Comparison of ENCODE assay signal across 10 cellular contexts in the genomic region with DNA sequence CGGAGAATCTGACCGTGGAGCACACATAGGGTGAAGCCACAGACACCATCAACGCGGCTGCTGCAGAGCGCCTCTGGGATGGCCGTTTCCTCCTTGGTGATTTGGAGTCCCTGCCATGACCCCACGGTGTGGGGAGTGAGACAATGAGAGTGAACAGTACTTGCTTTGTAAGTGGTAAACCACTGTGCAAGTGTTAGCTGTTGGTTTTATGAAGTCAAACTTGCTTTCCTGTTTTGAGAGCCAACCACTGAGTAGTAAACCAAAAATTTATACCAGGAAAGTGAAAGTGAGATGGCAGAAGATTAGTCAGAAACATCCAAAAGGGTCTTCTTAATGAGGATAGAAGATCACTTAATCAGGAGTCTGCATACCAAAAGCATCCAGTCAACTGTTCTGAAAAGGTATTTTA.
DNase-seq lines count a peak whose midpoint lies in the region; ATAC-seq and TF ChIP-seq lines count a peak whose summit lies in the region.
"Had no signal": no experiment of that assay in that cellular context is flagged by ENCODE, and none has a peak within 500 bp of the region (broad histone marks: within the 10 kb centered on the region; RNA-seq: fewer than 3 reads in every experiment).

No MANE protein-coding gene starts in this region.

- peak overlapping the region; percentile 36 for H3K4me3 Mint-ChIP-seq in activated CD4-positive, alpha-beta T cell treated with anti-CD3 and anti-CD28 coated beads, Interleukin-2, amount 10 ng/mL, durations not matched to agents 24 days and 14 days

- H3K9me3 Mint-ChIP-seq in activated CD4-positive, alpha-beta T cell treated with anti-CD3 and anti-CD28 coated beads, Interleukin-2, amount 10 ng/mL, durations not matched to agents 24 days and 14 days, result no peaks in the 10 kb centered on the region

- H3K27me3 Mint-ChIP-seq in activated CD4-positive, alpha-beta T cell treated with anti-CD3 and anti-CD28 coated beads, Interleukin-2, amount 10 ng/mL, durations not matched to agents 24 days and 14 days, result no peaks in the 10 kb centered on the region

- H3K36me3 Mint-ChIP-seq in activated CD4-positive, alpha-beta T cell treated with anti-CD3 and anti-CD28 coated beads, Interleukin-2, amount 10 ng/mL, durations not matched to agents 24 days and 14 days (ENCODE audit: low read depth), result no peaks in the 10 kb centered on the region

- H3K4me3 ChIP-seq in MG63 (0 out of 2 replicates have a peak overlapping the region, but pooled peaks have one; percentile 7), astrocyte of the cerebellum (ENCODE audit: low read depth, low read length) (no peak overlapping the region)

- H3K27me3 ChIP-seq in MG63, result no peaks in the 10 kb centered on the region

- no peak overlapping the region for H3K27ac Mint-ChIP-seq in activated CD4-positive, alpha-beta T cell treated with anti-CD3 and anti-CD28 coated beads, Interleukin-2, amount 10 ng/mL, durations not matched to agents 24 days and 14 days

- DNase-seq in activated CD4-positive, alpha-beta T cell treated with anti-CD3 and anti-CD28 coated beads, Interleukin-2, amount 10 ng/mL, durations not matched to agents 24 days and 14 days, result peak; percentile 80
- no peak for DNase-seq in activated CD4-positive, alpha-beta T cell treated with anti-CD3 and anti-CD28 coated beads, Interleukin-2, amount 50 U/mL, for 4 hours
- DNase-seq in MG63, result no peak
- peak; percentile 43 for DNase-seq in astrocyte of the cerebellum (ENCODE audit: low read depth)
- peak; percentile 30 to 49 for DNase-seq in stimulated activated CD8-positive, alpha-beta memory T cell treated with anti-CD3 and anti-CD28 coated beads, Interleukin-15, amount 100 ng/mL, for 48 hours (ENCODE audit: low read depth in 2 of 2)
- no peak for DNase-seq in NCI-H1092 (lab: John Stamatoyannopoulos, UW)
- DNase-seq: NCI-H187, SW 1271 had no signal

- peaks cover 29% of the 10 kb centered on the region for H3K4me1 Mint-ChIP-seq in activated CD4-positive, alpha-beta T cell treated with anti-CD3 and anti-CD28 coated beads, Interleukin-2, amount 10 ng/mL, durations not matched to agents 24 days and 14 days

- H3K36me3 ChIP-seq in MG63, result no peaks in the 10 kb centered on the region

- TF ChIP-seq CTCF in astrocyte of the cerebellum (IDR thresholded peaks at IDR 0.05; ENCODE audit: low read depth, low read length, missing control alignments), result no peak

- H3K9me3 ChIP-seq in MG63, result no peaks in the 10 kb centered on the region

- TF ChIP-seq POLR2A in GM18505 (IDR thresholded peaks at IDR 0.05; ENCODE audit: borderline replicate concordance, extremely low read depth, insufficient read depth, insufficient read length), result no peak

- in situ Hi-C loops in astrocyte of the cerebellum (cut with HindIII; ENCODE audit: low sequenced_read_pairs), result no loop called here

- ATAC-seq in GM18505 (IDR thresholded peaks at IDR 0.05; ENCODE audit: unreplicated experiment), result no peak
- ATAC-seq in HG03139 (IDR thresholded peaks at IDR 0.05; ENCODE audit: unreplicated experiment), result no peak

- intact Hi-C loops in activated CD4-positive, alpha-beta T cell treated with anti-CD3 and anti-CD28 coated beads, Interleukin-2, amount 10 ng/mL, durations not matched to agents 24 days and 14 days (cut with micrococcal nuclease), result loop anchor here (2.0 kb wide), 1 partner anchor 340 kb away; no protein-coding TSS in a partner anchor

Comparison
In these comparisons a context has a peak if more than half of its experiments do, and no peak if none do; other contexts are left out.
1. DNase-seq: peak in activated CD4-positive, alpha-beta T cell treated with anti-CD3 and anti-CD28 coated beads, Interleukin-2, amount 10 ng/mL, durations not matched to agents 24 days and 14 days (single experiment), astrocyte of the cerebellum (single experiment) and stimulated activated CD8-positive, alpha-beta memory T cell treated with anti-CD3 and anti-CD28 coated beads, Interleukin-15, amount 100 ng/mL, for 48 hours (2 of 2); none in activated CD4-positive, alpha-beta T cell treated with anti-CD3 and anti-CD28 coated beads, Interleukin-2, amount 50 U/mL, for 4 hours (0 of 2), MG63 (single experiment) and NCI-H1092 (single experiment).